ENCODE assay signal across 1 cellular context in genomic region chr6:108113557-108114519, GRCh38.
TF ChIP-seq lines count a peak whose summit lies in the region.

No MANE protein-coding gene starts in this region.

TF ChIP-seq in GM23338, 12 proteins besides CTCF, POLR2A, EP300 and RAD21 (continued from another document):
- TF ChIP-seq, protein P1, sequence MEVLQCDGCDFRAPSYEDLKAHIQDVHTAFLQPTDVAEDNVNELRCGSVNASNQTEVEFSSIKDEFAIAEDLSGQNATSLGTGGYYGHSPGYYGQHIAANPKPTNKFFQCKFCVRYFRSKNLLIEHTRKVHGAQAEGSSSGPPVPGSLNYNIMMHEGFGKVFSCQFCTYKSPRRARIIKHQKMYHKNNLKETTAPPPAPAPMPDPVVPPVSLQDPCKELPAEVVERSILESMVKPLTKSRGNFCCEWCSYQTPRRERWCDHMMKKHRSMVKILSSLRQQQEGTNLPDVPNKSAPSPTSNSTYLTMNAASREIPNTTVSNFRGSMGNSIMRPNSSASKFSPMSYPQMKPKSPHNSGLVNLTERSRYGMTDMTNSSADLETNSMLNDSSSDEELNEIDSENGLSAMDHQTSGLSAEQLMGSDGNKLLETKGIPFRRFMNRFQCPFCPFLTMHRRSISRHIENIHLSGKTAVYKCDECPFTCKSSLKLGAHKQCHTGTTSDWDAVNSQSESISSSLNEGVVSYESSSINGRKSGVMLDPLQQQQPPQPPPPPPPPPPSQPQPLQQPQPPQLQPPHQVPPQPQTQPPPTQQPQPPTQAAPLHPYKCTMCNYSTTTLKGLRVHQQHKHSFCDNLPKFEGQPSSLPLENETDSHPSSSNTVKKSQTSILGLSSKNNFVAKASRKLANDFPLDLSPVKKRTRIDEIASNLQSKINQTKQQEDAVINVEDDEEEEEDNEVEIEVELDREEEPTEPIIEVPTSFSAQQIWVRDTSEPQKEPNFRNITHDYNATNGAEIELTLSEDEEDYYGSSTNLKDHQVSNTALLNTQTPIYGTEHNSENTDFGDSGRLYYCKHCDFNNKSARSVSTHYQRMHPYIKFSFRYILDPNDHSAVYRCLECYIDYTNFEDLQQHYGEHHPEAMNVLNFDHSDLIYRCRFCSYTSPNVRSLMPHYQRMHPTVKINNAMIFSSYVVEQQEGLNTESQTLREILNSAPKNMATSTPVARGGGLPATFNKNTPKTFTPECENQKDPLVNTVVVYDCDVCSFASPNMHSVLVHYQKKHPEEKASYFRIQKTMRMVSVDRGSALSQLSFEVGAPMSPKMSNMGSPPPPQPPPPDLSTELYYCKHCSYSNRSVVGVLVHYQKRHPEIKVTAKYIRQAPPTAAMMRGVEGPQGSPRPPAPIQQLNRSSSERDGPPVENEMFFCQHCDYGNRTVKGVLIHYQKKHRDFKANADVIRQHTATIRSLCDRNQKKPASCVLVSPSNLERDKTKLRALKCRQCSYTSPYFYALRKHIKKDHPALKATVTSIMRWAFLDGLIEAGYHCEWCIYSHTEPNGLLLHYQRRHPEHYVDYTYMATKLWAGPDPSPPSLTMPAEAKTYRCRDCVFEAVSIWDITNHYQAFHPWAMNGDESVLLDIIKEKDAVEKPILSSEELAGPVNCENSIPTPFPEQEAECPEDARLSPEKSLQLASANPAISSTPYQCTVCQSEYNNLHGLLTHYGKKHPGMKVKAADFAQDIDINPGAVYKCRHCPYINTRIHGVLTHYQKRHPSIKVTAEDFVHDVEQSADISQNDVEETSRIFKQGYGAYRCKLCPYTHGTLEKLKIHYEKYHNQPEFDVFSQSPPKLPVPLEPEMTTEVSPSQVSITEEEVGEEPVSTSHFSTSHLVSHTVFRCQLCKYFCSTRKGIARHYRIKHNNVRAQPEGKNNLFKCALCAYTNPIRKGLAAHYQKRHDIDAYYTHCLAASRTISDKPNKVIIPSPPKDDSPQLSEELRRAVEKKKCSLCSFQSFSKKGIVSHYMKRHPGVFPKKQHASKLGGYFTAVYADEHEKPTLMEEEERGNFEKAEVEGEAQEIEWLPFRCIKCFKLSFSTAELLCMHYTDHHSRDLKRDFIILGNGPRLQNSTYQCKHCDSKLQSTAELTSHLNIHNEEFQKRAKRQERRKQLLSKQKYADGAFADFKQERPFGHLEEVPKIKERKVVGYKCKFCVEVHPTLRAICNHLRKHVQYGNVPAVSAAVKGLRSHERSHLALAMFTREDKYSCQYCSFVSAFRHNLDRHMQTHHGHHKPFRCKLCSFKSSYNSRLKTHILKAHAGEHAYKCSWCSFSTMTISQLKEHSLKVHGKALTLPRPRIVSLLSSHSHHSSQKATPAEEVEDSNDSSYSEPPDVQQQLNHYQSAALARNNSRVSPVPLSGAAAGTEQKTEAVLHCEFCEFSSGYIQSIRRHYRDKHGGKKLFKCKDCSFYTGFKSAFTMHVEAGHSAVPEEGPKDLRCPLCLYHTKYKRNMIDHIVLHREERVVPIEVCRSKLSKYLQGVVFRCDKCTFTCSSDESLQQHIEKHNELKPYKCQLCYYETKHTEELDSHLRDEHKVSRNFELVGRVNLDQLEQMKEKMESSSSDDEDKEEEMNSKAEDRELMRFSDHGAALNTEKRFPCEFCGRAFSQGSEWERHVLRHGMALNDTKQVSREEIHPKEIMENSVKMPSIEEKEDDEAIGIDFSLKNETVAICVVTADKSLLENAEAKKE (CRISPR knock-in tag; IDR thresholded peaks at IDR 0.05): no peak
- TF ChIP-seq EZH2 (IDR thresholded peaks at IDR 0.05; ENCODE audit: low read depth, unreplicated experiment): peak; percentile 87
- peak; percentile 70 for TF ChIP-seq EZH2phosphoT487 (IDR thresholded peaks at IDR 0.05; ENCODE audit: unreplicated experiment)
- TF ChIP-seq ZNF114 (CRISPR knock-in tag; IDR thresholded peaks at IDR 0.05): no peak
